In genomic region chr5:143258559-143259253, GRCh38 we compare ENCODE assay signal across 1 cellular context.
TF ChIP-seq lines count a peak whose summit lies in the region.

No MANE protein-coding gene starts in this region.

TF ChIP-seq in WTC11, 78 proteins besides CTCF, POLR2A, EP300 and RAD21 (continued from another document):
- TF ChIP-seq GTF2I (CRISPR knock-in tag; conservative IDR thresholded peaks at IDR 0.05) (no peak), EMX1 (CRISPR knock-in tag; IDR thresholded peaks at IDR 0.05) (no peak)
